12 cellular contexts compared by ENCODE assay signal in the genomic region with DNA sequence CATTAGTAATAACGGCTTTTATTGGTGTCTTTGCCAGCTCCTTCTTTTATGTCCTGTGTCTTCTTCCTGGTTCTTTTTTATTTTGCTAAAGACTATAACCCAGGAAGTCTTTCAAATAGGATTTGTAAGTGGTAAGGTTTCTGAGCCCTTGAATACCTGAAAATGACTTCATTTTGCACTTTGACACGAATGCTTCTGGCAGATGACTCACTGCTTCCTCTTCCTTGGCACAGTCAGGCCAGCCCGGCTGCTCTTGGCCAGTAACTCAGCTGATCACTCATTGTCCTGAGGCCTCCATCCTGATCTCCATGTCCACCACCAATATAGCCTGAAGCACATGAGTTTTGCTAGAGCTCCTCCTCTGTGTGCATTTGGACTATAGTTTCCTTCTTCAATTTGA. TPM values are rescaled to one million over a fixed set of nuclear protein-coding genes. Genes with fewer than 3 reads are reported as not detected.
A peak's percentile ranks its signal among the peaks of the same experiment; 100 is the strongest.
DNase-seq lines count a peak whose midpoint lies in the region; ATAC-seq and TF ChIP-seq lines count a peak whose summit lies in the region.
"Had no signal": no experiment of that assay in that cellular context is flagged by ENCODE, and none has a peak within 500 bp of the region (broad histone marks: within the 10 kb centered on the region; RNA-seq: fewer than 3 reads in every experiment).

No MANE protein-coding gene starts in this region.

- H3K9me3 ChIP-seq in PC-3 (ENCODE audit: low read length) (peaks cover 10% of the 10 kb centered on the region), mucosa of rectum (ENCODE audit: control insufficient read depth in 2 of 2, low read length in 2 of 2) (no peaks in the 10 kb centered on the region), gastroesophageal sphincter (peaks cover 0 to 10% (median 0%) of the 10 kb centered on the region in 3 donors)

- no peaks in the 10 kb centered on the region for H3K27me3 ChIP-seq in PC-3 (ENCODE audit: low read length)
- no peaks in the 10 kb centered on the region for H3K27me3 ChIP-seq in mucosa of rectum (ENCODE audit: control insufficient read depth in 2 of 2, insufficient read depth in 2 of 2, low read length in 2 of 2)
- no peaks in the 10 kb centered on the region for H3K27me3 ChIP-seq in gastroesophageal sphincter
- H3K27me3 ChIP-seq: tibial nerve had no signal

- H3K9me2 ChIP-seq in PC-3 (replicated peaks; ENCODE audit: low read length) = no peaks in the 10 kb centered on the region

- no peak overlapping the region for H3K4me3 Mint-ChIP-seq in progenitor cell of endocrine pancreas (ENCODE audit: low read depth)
- H3K4me3 Mint-ChIP-seq: activated naive CD8-positive, alpha-beta T cell had no signal

- WGBS in gastroesophageal sphincter (ENCODE audit: low coverage in 1 of 2), 2 donors = 32 to 43% methylated on average over 3 of the region's 3 CpGs

- DNase-seq in DMS53 (lab: John Stamatoyannopoulos, UW) = peak; percentile 90
- DNase-seq in PC-3 = peak; percentile 95
- peak; percentile 93 for DNase-seq in epithelial cell of proximal tubule (ENCODE audit: low read depth)
- no peak for DNase-seq in progenitor cell of endocrine pancreas (ENCODE audit: low spot score, unreplicated experiment)
- DNase-seq in NCI-H510A (lab: John Stamatoyannopoulos, UW) = no peak
- DNase-seq: NCI-H187 had no signal

- ATAC-seq in PC-3 (peak; percentile 96), gastroesophageal sphincter (no peak), GM18861 (IDR thresholded peaks at IDR 0.05; ENCODE audit: unreplicated experiment) (no peak)

- no peaks in the 10 kb centered on the region for H3K79me2 ChIP-seq in PC-3 (ENCODE audit: low read length)

- peak overlapping the region; percentile 35 for H3K4me2 ChIP-seq in PC-3 (ENCODE audit: low read length)

- H3K4me1 ChIP-seq in PC-3 (ENCODE audit: insufficient read depth, low read length) (peaks cover 12% of the 10 kb centered on the region), mucosa of rectum (ENCODE audit: control insufficient read depth in 2 of 2, insufficient read depth in 2 of 2, low read length in 2 of 2) (peaks cover 9 to 21% of the 10 kb centered on the region in 2 donors), gastroesophageal sphincter (no peaks in the 10 kb centered on the region)

- intact Hi-C loops in PC-3 (cut with micrococcal nuclease) = loop anchor here (1.0 kb wide), 1 partner anchor 17 kb away; no protein-coding TSS in a partner anchor

- POLR2A ChIA-PET in PC-3 (lab: Charles Lee; ENCODE audit: unreplicated experiment) = interaction anchor here (0.6 to 0.7 kb wide), 2 partner anchors 9 to 29 kb away, joined by 3 read pairs; no protein-coding TSS in a partner anchor

- no peaks in the 10 kb centered on the region for H3F3A ChIP-seq in PC-3 (ENCODE audit: low read length, unreplicated experiment)

- no peak overlapping the region for H3K27ac Mint-ChIP-seq in progenitor cell of endocrine pancreas
- H3K27ac Mint-ChIP-seq: activated naive CD8-positive, alpha-beta T cell had no signal

- H3K27me3 Mint-ChIP-seq in progenitor cell of endocrine pancreas = no peaks in the 10 kb centered on the region
- H3K27me3 Mint-ChIP-seq: activated naive CD8-positive, alpha-beta T cell had no signal

- H3K36me3 Mint-ChIP-seq in progenitor cell of endocrine pancreas (ENCODE audit: insufficient read depth) = peaks cover 1% of the 10 kb centered on the region

- TF ChIP-seq CTCF in PC-3 (conservative IDR thresholded peaks at IDR 0.05; ENCODE audit: low read depth, low read length) (no peak), epithelial cell of proximal tubule (conservative IDR thresholded peaks at IDR 0.05; ENCODE audit: low read depth, low read length) (no peak), progenitor cell of endocrine pancreas (IDR thresholded peaks at IDR 0.05; ENCODE audit: unreplicated experiment) (no peak), gastroesophageal sphincter (IDR thresholded peaks at IDR 0.05) (no peak)

- CTCF ChIA-PET in PC-3 (lab: Charles Lee) = interaction anchor here (0.7 to 1.2 kb wide), 3 partner anchors 9 to 39 kb away, joined by 3 to 12 read pairs (median 4); no protein-coding TSS in a partner anchor

- no TSS peak for BruUV-seq in PC-3 (replicated peaks; lab: Mats Ljungman, UMichigan)

- no peak for TF ChIP-seq POLR2A in gastroesophageal sphincter (IDR thresholded peaks at IDR 0.05)

- peaks cover 17% of the 10 kb centered on the region for H3K9me3 Mint-ChIP-seq in progenitor cell of endocrine pancreas (ENCODE audit: low read depth)

- TF ChIP-seq EP300 in gastroesophageal sphincter (IDR thresholded peaks at IDR 0.05) = no peak

- no peak overlapping the region for H3K9ac ChIP-seq in PC-3 (ENCODE audit: low read length)
- H3K9ac ChIP-seq in mucosa of rectum (ENCODE audit: low read depth in 1 of 2, low read length in 2 of 2) = no peak overlapping the region

- H3K4me3 ChIP-seq in PC-3 (ENCODE audit: low read length) = no peak overlapping the region
- no peak overlapping the region for H3K4me3 ChIP-seq in epithelial cell of proximal tubule (ENCODE audit: low read depth, low read length)
- H3K4me3 ChIP-seq in mucosa of rectum (ENCODE audit: low read length in 2 of 2) = no peak overlapping the region
- no peak overlapping the region for H3K4me3 ChIP-seq in gastroesophageal sphincter
- H3K4me3 ChIP-seq: tibial nerve had no signal

- H3K27ac ChIP-seq in PC-3 (ENCODE audit: low read length) = peak overlapping the region; percentile 76
- peak overlapping the region; percentile 73 to 74 for H3K27ac ChIP-seq in mucosa of rectum (ENCODE audit: low read depth in 2 of 2, low read length in 2 of 2)
- no peak overlapping the region for H3K27ac ChIP-seq in gastroesophageal sphincter
- H3K27ac ChIP-seq: tibial nerve had no signal

- H4K20me1 ChIP-seq in PC-3 (ENCODE audit: low read length) = no peaks in the 10 kb centered on the region

- no peaks in the 10 kb centered on the region for H3K4me1 Mint-ChIP-seq in progenitor cell of endocrine pancreas (ENCODE audit: low read depth)

- H2AFZ ChIP-seq in PC-3 (ENCODE audit: low read length) = no peak overlapping the region

- H3K36me3 ChIP-seq in PC-3 (ENCODE audit: low read depth, low read length) = peaks cover 42% of the 10 kb centered on the region
- H3K36me3 ChIP-seq in mucosa of rectum (ENCODE audit: control insufficient read depth in 2 of 2, insufficient read depth in 2 of 2, low read length in 2 of 2) = no peaks in the 10 kb centered on the region
- H3K36me3 ChIP-seq in gastroesophageal sphincter = peaks cover 0 to 11% of the 10 kb centered on the region in 2 donors

RNA-seq across cellular contexts. Expression of gene NR2E3, which starts 48.7 kb away (rescaled TPM):
- total RNA-seq in PC-3 (2014; rRNA removed) = 0.35 and 0.77 TPM in 2 replicates
- total RNA-seq in epithelial cell of proximal tubule = not detected in 2 replicates
- 0.47 TPM in 1 of 2 replicates, not detected in the other for total RNA-seq in progenitor cell of endocrine pancreas
- total RNA-seq in gastroesophageal sphincter = not detected
- total RNA-seq: T-helper 2 cell treated with Interferon-gamma antibody and Interleukin-4, amounts not matched to agents 100 ng/mL and 5 ng/mL, for 36 hours had no signal

Comparison
In these comparisons a context has a peak if more than half of its experiments do, and no peak if none do; other contexts are left out.
1. DNase-seq: peak in DMS53 (single experiment), PC-3 (single experiment) and epithelial cell of proximal tubule (single experiment); none in progenitor cell of endocrine pancreas (single experiment) and NCI-H510A (single experiment).
2. H3K27ac ChIP-seq: peak in PC-3 (single experiment) and mucosa of rectum (2 of 2); none in gastroesophageal sphincter (0 of 4).